ENCODE assay signal across 14 cellular contexts in the genomic region with DNA sequence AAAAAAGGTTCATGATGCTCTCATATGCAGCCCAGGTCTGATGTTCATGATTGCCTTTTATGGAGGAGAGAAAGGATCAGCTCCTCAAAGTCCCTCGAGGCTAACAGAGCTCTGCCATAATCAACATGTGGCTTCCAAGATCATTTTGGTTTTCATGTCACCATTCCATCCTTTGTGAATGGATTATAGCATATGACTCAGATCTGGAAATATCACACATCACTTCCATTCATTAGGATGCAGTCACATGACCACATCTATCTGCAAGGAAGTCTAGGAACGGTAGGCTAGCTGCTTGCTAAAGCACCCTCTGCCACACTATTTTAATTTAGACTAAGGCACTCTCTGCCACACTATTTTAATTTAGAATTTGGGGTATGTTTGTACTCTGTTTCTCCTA.
"Had no signal": no experiment of that assay in that cellular context is flagged by ENCODE, and none has a peak within 500 bp of the region (broad histone marks: within the 10 kb centered on the region; RNA-seq: fewer than 3 reads in every experiment).

No MANE protein-coding gene starts in this region.

- H3K36me3 ChIP-seq: colonic mucosa, lower lobe of right lung, right atrium auricular region had no signal

- DNase-seq: activated B cell treated with CpG ODN at 0.5 μM for 24 hours; activated CD4-positive, alpha-beta T cell treated with anti-CD3 and anti-CD28 coated beads, Interleukin-2, amount 10 ng/mL, durations not matched to agents 24 days and 14 days; activated CD8-positive, alpha-beta memory T cell treated with anti-CD3 and anti-CD28 coated beads, Interleukin-2, amount 50 U/mL, for 4 hours; activated CD8-positive, alpha-beta T cell treated with anti-CD3 and anti-CD28 coated beads, Interleukin-2, amount 10 ng/mL, durations not matched to agents 7 days and 5 days; activated effector memory CD4-positive, alpha-beta T cell treated with anti-CD3 and anti-CD28 coated beads, Interleukin-2, amount 50 U/mL, for 16 hours; activated T-cell treated with anti-CD3 and anti-CD28 coated beads, Interleukin-2, amount 50 U/mL, for 48 hours; body of pancreas; central memory CD4-positive, alpha-beta T cell; colonic mucosa; left colon; lower lobe of right lung; small intestine; stimulated activated naive CD8-positive, alpha-beta T cell treated with anti-CD3 and anti-CD28 coated beads, Interleukin-15, amount 100 ng/mL, for 72 hours had no signal

- H3K4me1 ChIP-seq: body of pancreas, colonic mucosa, lower lobe of right lung, right atrium auricular region had no signal

- H3K27ac ChIP-seq: body of pancreas, colonic mucosa, lower lobe of right lung, right atrium auricular region had no signal

- H3K9me3 ChIP-seq: body of pancreas, colonic mucosa, lower lobe of right lung, right atrium auricular region had no signal

- H3K27me3 ChIP-seq: body of pancreas, colonic mucosa, right atrium auricular region had no signal

- H3K4me3 ChIP-seq: body of pancreas, colonic mucosa, lower lobe of right lung, right atrium auricular region had no signal

- ATAC-seq: activated CD8-positive, alpha-beta T cell treated with anti-CD3 and anti-CD28 coated beads, Interleukin-2, amount 10 ng/mL, durations not matched to agents 7 days and 5 days; body of pancreas; left colon; lower lobe of right lung; stimulated activated naive CD8-positive, alpha-beta T cell treated with anti-CD3 and anti-CD28 coated beads, Interleukin-15, amount 100 ng/mL, for 72 hours had no signal
